1 cellular context compared by ENCODE assay signal in the genomic region with DNA sequence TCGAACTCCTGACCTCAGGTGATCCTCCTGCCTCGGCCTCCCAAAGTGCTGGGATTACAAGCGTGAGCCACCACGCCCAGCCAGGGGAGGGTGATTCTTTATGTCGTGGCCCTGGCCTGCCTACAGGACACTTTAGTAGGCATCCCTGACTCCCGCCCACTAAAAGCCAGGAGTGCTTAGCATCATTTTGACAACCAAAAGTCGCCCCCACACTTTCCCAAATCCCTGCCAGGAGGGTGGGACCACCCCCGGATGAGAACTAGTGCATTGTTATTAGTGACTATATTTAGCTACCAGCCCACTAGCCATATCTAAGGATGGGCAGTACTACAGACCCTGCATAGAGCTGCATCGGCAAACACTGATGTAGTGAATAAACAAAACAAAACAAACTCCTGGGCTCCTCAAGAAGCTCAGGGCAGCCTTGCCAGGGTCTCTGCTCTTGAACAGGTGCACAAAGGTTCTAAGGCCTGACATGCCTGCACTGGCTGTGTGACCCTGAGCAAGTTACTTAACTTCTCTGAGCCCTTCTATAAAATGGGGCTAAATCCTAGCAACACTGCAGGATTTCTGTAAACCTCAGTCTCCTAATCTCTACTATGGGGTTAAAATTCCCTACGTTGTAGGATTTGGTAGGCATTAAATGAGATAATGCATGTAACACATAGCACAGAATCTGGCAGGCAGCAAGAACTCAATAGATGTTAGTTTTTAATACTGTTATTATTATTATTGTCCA.
TF ChIP-seq lines count a peak whose summit lies in the region.

No MANE protein-coding gene starts in this region.

TF ChIP-seq in neural cell, 6 proteins besides CTCF, POLR2A, EP300 and RAD21 (continued from another document):
- no peak for TF ChIP-seq EZH2 (IDR thresholded peaks at IDR 0.05; ENCODE audit: borderline replicate concordance, insufficient read depth, low read length, poor library complexity, severe bottlenecking)
- no peak for TF ChIP-seq SMC3 (conservative IDR thresholded peaks at IDR 0.05; ENCODE audit: poor library complexity)
- TF ChIP-seq, protein P1, sequence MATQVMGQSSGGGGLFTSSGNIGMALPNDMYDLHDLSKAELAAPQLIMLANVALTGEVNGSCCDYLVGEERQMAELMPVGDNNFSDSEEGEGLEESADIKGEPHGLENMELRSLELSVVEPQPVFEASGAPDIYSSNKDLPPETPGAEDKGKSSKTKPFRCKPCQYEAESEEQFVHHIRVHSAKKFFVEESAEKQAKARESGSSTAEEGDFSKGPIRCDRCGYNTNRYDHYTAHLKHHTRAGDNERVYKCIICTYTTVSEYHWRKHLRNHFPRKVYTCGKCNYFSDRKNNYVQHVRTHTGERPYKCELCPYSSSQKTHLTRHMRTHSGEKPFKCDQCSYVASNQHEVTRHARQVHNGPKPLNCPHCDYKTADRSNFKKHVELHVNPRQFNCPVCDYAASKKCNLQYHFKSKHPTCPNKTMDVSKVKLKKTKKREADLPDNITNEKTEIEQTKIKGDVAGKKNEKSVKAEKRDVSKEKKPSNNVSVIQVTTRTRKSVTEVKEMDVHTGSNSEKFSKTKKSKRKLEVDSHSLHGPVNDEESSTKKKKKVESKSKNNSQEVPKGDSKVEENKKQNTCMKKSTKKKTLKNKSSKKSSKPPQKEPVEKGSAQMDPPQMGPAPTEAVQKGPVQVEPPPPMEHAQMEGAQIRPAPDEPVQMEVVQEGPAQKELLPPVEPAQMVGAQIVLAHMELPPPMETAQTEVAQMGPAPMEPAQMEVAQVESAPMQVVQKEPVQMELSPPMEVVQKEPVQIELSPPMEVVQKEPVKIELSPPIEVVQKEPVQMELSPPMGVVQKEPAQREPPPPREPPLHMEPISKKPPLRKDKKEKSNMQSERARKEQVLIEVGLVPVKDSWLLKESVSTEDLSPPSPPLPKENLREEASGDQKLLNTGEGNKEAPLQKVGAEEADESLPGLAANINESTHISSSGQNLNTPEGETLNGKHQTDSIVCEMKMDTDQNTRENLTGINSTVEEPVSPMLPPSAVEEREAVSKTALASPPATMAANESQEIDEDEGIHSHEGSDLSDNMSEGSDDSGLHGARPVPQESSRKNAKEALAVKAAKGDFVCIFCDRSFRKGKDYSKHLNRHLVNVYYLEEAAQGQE (IDR thresholded peaks at IDR 0.05; ENCODE audit: borderline replicate concordance), result no peak
